9 cellular contexts compared by ENCODE assay signal in the genomic region with DNA sequence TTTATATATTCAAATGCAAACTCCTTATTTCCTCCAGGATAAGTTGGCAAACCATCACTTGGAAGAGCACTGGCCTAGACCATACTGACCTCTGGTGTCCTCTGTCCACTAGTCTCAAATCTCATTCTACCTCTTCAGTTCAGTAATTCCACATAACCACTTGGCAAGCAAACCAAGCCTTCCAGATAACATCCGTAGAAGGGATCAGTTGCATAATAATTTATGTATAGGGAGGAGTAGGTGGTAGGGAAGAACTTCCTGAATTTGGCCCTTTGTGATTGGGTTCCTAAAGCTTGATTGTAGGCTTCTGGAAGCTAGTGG. TPM values are rescaled to one million over a fixed set of nuclear protein-coding genes. Genes with fewer than 3 reads are reported as not detected.
A peak's percentile ranks its signal among the peaks of the same experiment; 100 is the strongest.
DNase-seq lines count a peak whose midpoint lies in the region; ATAC-seq and TF ChIP-seq lines count a peak whose summit lies in the region.
"Had no signal": no experiment of that assay in that cellular context is flagged by ENCODE, and none has a peak within 500 bp of the region (broad histone marks: within the 10 kb centered on the region; RNA-seq: fewer than 3 reads in every experiment).

No MANE protein-coding gene starts in this region.

- ATAC-seq in omental fat pad (ENCODE audit: low FRiP score) = peak; percentile 58
- no peak for ATAC-seq in GM18858 (IDR thresholded peaks at IDR 0.05; ENCODE audit: unreplicated experiment)
- ATAC-seq in HG03280 (IDR thresholded peaks at IDR 0.05; ENCODE audit: unreplicated experiment) = no peak

- TF ChIP-seq CTCF in C4-2B (conservative IDR thresholded peaks at IDR 0.05) = peak; percentile 63
- no peak for TF ChIP-seq CTCF in omental fat pad (IDR thresholded peaks at IDR 0.05)
- TF ChIP-seq CTCF in GM13976 (IDR thresholded peaks at IDR 0.05; ENCODE audit: borderline replicate concordance, control extremely low read depth, extremely low read depth, insufficient read depth, missing control alignments) = no peak

- in situ Hi-C loops in GM13976 (cut with MboI; ENCODE audit: low sequenced_read_pairs, unreplicated experiment) = no loop called here

- H3K27ac ChIP-seq in C4-2B = no peak overlapping the region; the same call in 1 of the 2 replicates

- DNase-seq in RPMI7951 (ENCODE audit: low read depth) = peak; percentile 60
- DNase-seq in fibroblast of gingiva (ENCODE audit: low read depth) = peak; percentile 71
- no peak for DNase-seq in omental fat pad (ENCODE audit: low spot score)
- no peak for DNase-seq in GM13976 (ENCODE audit: low spot score)
- no peak for DNase-seq in NCI-H526 treated with DMSO at 0.1 percent for 48 hours (lab: John Stamatoyannopoulos, UW)
- DNase-seq: activated effector memory CD4-positive, alpha-beta T cell treated with anti-CD3 and anti-CD28 coated beads, Interleukin-2, amount 50 U/mL, for 16 hours had no signal

RNA-seq across cellular contexts. Expression of a gene that starts 55.0 kb away (rescaled TPM):
- 70.2 and 91.7 TPM in 2 replicates for total RNA-seq in RPMI7951 (2014; rRNA removed; shearing (Covaris generic))
- 100 to 1,000 TPM; 107 to 117 (median 113) TPM for total RNA-seq in omental fat pad

Comparison
In these comparisons a context has a peak if more than half of its experiments do, and no peak if none do; other contexts are left out.
1. DNase-seq: peak in RPMI7951 (single experiment) and fibroblast of gingiva (single experiment); none in omental fat pad (single experiment), GM13976 (single experiment) and NCI-H526 treated with DMSO at 0.1 percent for 48 hours (single experiment).